Comparison of ENCODE assay signal across 23 cellular contexts in the genomic region with DNA sequence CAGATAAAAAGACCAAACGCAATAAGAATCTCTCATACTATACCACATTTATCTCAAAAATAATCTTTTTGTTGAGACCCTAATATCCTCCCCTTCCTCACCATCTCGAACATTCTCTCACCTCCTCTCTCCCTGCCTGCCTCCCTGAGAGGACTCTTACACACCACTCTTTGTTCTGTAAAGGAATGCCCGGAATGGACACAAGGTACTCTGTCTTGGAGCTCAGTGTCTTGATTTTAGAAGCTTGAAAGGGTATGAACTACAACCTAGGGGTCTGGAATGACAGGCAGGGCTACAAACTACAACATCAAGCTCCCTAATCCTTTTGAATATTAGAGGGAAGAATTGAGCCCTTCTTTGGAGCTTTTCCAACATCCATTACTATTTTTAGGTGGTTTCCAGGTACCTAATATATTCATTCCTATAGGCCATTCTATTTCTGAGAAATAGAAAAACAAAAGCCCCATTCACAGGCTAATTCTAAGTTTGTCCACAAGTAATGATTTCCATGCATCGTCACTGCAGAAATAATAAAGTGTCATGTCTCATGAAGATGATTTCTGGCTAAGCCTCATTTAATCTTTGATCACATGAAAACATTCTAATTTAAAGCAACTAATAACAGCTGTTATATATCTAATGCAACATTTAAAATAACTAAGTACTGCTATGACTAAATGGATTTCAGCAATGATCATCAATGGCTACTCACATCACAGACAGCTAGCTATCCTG.
DNase-seq lines count a peak whose midpoint lies in the region; ATAC-seq, FAIRE-seq and TF ChIP-seq lines count a peak whose summit lies in the region.
"Had no signal": no experiment of that assay in that cellular context is flagged by ENCODE, and none has a peak within 500 bp of the region (broad histone marks: within the 10 kb centered on the region; RNA-seq: fewer than 3 reads in every experiment).

No MANE protein-coding gene starts in this region.

- no peak overlapping the region for H2AK5ac ChIP-seq in H1 (ENCODE audit: low read depth, low read length)

- peaks cover 35% of the 10 kb centered on the region for H3K4me1 Mint-ChIP-seq in neural crest cell

- no peak overlapping the region for H3K23ac ChIP-seq in H1 (ENCODE audit: insufficient read length)

- H3K23me2 ChIP-seq in H1 (ENCODE audit: low read depth, low read length) = no peaks in the 10 kb centered on the region

- no peaks in the 10 kb centered on the region for H4K20me1 ChIP-seq in H1 (replicated peaks in 1 of 2; ENCODE audit: control insufficient read depth in 1 of 2, insufficient read depth in 2 of 2, low read length in 2 of 2)
- H4K20me1 ChIP-seq: BLaER1 had no signal

- peak overlapping the region; percentile 47 for H3K27ac Mint-ChIP-seq in neural crest cell (ENCODE audit: unreplicated experiment)
- H3K27ac Mint-ChIP-seq: CD8-positive, alpha-beta T cell had no signal

- H2BK15ac ChIP-seq in H1 (ENCODE audit: low read length) = no peak overlapping the region

- no peak overlapping the region for H3K4ac ChIP-seq in H1 (replicated peaks; ENCODE audit: insufficient read length, low read depth, low read length)

- H3K9ac ChIP-seq in H1 (replicated peaks in 1 of 4; ENCODE audit: extremely low read depth in 1 of 4, low read depth in 3 of 4, low read length in 3 of 4) = no peak overlapping the region
- H3K9ac ChIP-seq: BLaER1 had no signal

- no peak overlapping the region for H3K4me2 ChIP-seq in H1 (ENCODE audit: insufficient read depth in 1 of 2, low read depth in 2 of 2, low read length in 2 of 2)
- H3K4me2 ChIP-seq: BLaER1 had no signal

- FAIRE-seq in H1 (lab: Jason Lieb, UNC) = no peak
- FAIRE-seq: D721Med, GM12891, GM18507 had no signal

- DNase-seq in NCI-H69 (lab: John Stamatoyannopoulos, UW) = peak; percentile 25
- DNase-seq in H1 (ENCODE audit: low read depth in 1 of 2, low spot score in 2 of 2) = no peak
- no peak for DNase-seq in neural crest cell (ENCODE audit: low read depth, low spot score)
- DNase-seq in superior temporal gyrus (ENCODE audit: extremely low spot score) = peak; percentile 70
- no peak for DNase-seq in D341Med (ENCODE audit: low spot score)
- DNase-seq in ecto neural progenitor cell (ENCODE audit: low spot score) = no peak
- DNase-seq: CD8-positive, alpha-beta T cell; HCEC 1CT; Kasumi-1; MM.1S; NCI-H1092; NCI-H1436 treated with DMSO at 0.1 percent for 48 hours; NCI-H2029; NCI-H345; NCI-H526; Peyer's patch had no signal

- no peak overlapping the region for H4K91ac ChIP-seq in H1 (replicated peaks; ENCODE audit: insufficient read length, low read length)

- TF ChIP-seq EP300 in H1 (IDR thresholded peaks at IDR 0.05; ENCODE audit: borderline replicate concordance in 1 of 2, low read depth in 2 of 2, low read length in 2 of 2) = no peak

- H4K8ac ChIP-seq in H1 (ENCODE audit: extremely low read depth, insufficient read depth, low read length) = no peak overlapping the region

- no peaks in the 10 kb centered on the region for H3K27me3 ChIP-seq in H1 (replicated peaks in 1 of 4; ENCODE audit: control insufficient read depth in 3 of 4, extremely low read depth in 1 of 4, insufficient read depth in 3 of 4, low read length in 3 of 4)
- H3K27me3 ChIP-seq: BLaER1, Peyer's patch, SJSA1 had no signal

- no peaks in the 10 kb centered on the region for H3K79me1 ChIP-seq in H1 (ENCODE audit: low read depth, low read length)

- POLR2A ChIA-PET in H1 (lab: Charles Lee; ENCODE audit: partially characterized antibody) = no interaction called here

- no peak for TF ChIP-seq CTCF in H1 (IDR thresholded peaks at IDR 0.05; ENCODE audit: control extremely low read depth in 1 of 3, insufficient read depth in 1 of 3, low read depth in 1 of 3, low read length in 3 of 3)
- TF ChIP-seq CTCF in neural crest cell (conservative IDR thresholded peaks at IDR 0.05) = no peak

- 0 out of 2 replicates have a peak overlapping the region, but pooled peaks have one; percentile 26 for H2AFZ ChIP-seq in H1 (ENCODE audit: low read length)

- no peaks in the 10 kb centered on the region for H3K79me2 ChIP-seq in H1 (ENCODE audit: control insufficient read depth in 1 of 2, insufficient read depth in 2 of 2, low read length in 2 of 2)

- H3K4me1 ChIP-seq in H1 (replicated peaks in 1 of 4; ENCODE audit: control insufficient read depth in 3 of 4, insufficient read depth in 4 of 4, low read length in 3 of 4) = peaks cover 0 to 6% (median 5%) of the 10 kb centered on the region in 4 experiments; a peak in 6 of 7 replicates
- H3K4me1 ChIP-seq: Peyer's patch, SJSA1 had no signal

- H3K27ac ChIP-seq in H1 (ENCODE audit: low read depth, low read length) = no peak overlapping the region
- H3K27ac ChIP-seq: BLaER1, Peyer's patch, SJSA1 had no signal

- no peak overlapping the region for H2BK120ac ChIP-seq in H1 (replicated peaks; ENCODE audit: low read depth, low read length)

- 77 to 100% methylated on average over 1 to 4 of the region's 4 CpGs for WGBS in H1 (ENCODE audit: extremely low coverage in 1 of 2, insufficient coverage in 1 of 2, insufficient read length in 1 of 2, insufficient replicate concordance in 2 of 2, low coverage in 1 of 2, low lambda C conversion rate in 2 of 2, missing lambda C conversion rate in 1 of 2), 2 experiments

- ATAC-seq in GM18861 (IDR thresholded peaks at IDR 0.05; ENCODE audit: unreplicated experiment) (no peak), HG03571 (IDR thresholded peaks at IDR 0.05; ENCODE audit: unreplicated experiment) (no peak)
- ATAC-seq: CD8-positive, alpha-beta T cell had no signal

- peaks cover 15% of the 10 kb centered on the region for H3K36me3 Mint-ChIP-seq in neural crest cell (ENCODE audit: low read depth)
- H3K36me3 Mint-ChIP-seq: CD8-positive, alpha-beta T cell had no signal

- no peak for TF ChIP-seq POLR2A in H1 (IDR thresholded peaks at IDR 0.05; ENCODE audit: control extremely low read depth in 1 of 2, low read depth in 2 of 2, low read length in 2 of 2)

- no peak overlapping the region for H3K4me3 Mint-ChIP-seq in neural crest cell
- H3K4me3 Mint-ChIP-seq: CD8-positive, alpha-beta T cell had no signal

- no peaks in the 10 kb centered on the region for H3K36me3 ChIP-seq in H1 (ENCODE audit: control insufficient read depth in 2 of 4, insufficient read depth in 4 of 4, low read length in 3 of 4)
- H3K36me3 ChIP-seq: BLaER1, Peyer's patch, SJSA1 had no signal

- H2BK5ac ChIP-seq in H1 (ENCODE audit: low read depth, low read length) = no peak overlapping the region

- TF ChIP-seq RAD21 in H1 (IDR thresholded peaks at IDR 0.05 in 1 of 2, conservative IDR thresholded peaks at IDR 0.05 in 1 of 2; ENCODE audit: low read depth in 2 of 2, low read length in 2 of 2) = no peak

- no peak overlapping the region for H3K14ac ChIP-seq in H1 (ENCODE audit: insufficient read length)

- H3K4me3 ChIP-seq in H1 (ENCODE audit: extremely low read depth in 1 of 4, insufficient read depth in 2 of 4, low read depth in 3 of 4, low read length in 4 of 4) = no peak overlapping the region
- H3K4me3 ChIP-seq: BLaER1, Peyer's patch, SJSA1 had no signal

- CTCF ChIA-PET in H1 (lab: Charles Lee; ENCODE audit: partially characterized antibody) = no interaction called here

- H3K9me3 Mint-ChIP-seq in neural crest cell = no peaks in the 10 kb centered on the region
- H3K9me3 Mint-ChIP-seq: CD8-positive, alpha-beta T cell had no signal

- H3K56ac ChIP-seq in H1 (replicated peaks; ENCODE audit: insufficient read length, low read depth, low read length) = no peak overlapping the region

- H4K5ac ChIP-seq in H1 (ENCODE audit: insufficient read length, low read depth, low read length) = no peak overlapping the region

- no peaks in the 10 kb centered on the region for H3K9me3 ChIP-seq in H1 (ENCODE audit: insufficient read depth in 2 of 2, low read depth in 1 of 2, low read length in 1 of 2)
- H3K9me3 ChIP-seq: BLaER1, Peyer's patch, SJSA1 had no signal

- no peak overlapping the region for H2BK20ac ChIP-seq in H1 (ENCODE audit: low read length)

- no peaks in the 10 kb centered on the region for H3K27me3 Mint-ChIP-seq in neural crest cell (ENCODE audit: low read depth)

- no peak overlapping the region; the same call in 1 of the 2 replicates for H3K18ac ChIP-seq in H1 (ENCODE audit: extremely low read depth, low read length)

- no peak overlapping the region for H2BK12ac ChIP-seq in H1 (ENCODE audit: low read depth, low read length)

TF ChIP-seq in H1, 55 proteins besides CTCF, POLR2A, EP300 and RAD21:
- no peak for TF ChIP-seq CBX5 (IDR thresholded peaks at IDR 0.05; ENCODE audit: low read depth, low read length)
- TF ChIP-seq RNF2 (IDR thresholded peaks at IDR 0.05; ENCODE audit: borderline replicate concordance, low read depth, low read length, missing control alignments, poor library complexity, severe bottlenecking) = no peak
- no peak for TF ChIP-seq SP4 (IDR thresholded peaks at IDR 0.05; ENCODE audit: low read length)
- TF ChIP-seq SIX5 (IDR thresholded peaks at IDR 0.05; ENCODE audit: low read depth, low read length) = no peak

Comparison
In these comparisons a context has a peak if more than half of its experiments do, and no peak if none do; other contexts are left out.
1. DNase-seq: peak in NCI-H69 (single experiment) and superior temporal gyrus (single experiment); none in H1 (0 of 2), neural crest cell (single experiment), D341Med (single experiment) and ecto neural progenitor cell (single experiment).